In genomic region chr5:41857989-41858388, GRCh38 we compare ENCODE assay signal across 35 cellular contexts.
"Had no signal": no experiment of that assay in that cellular context is flagged by ENCODE, and none has a peak within 500 bp of the region (broad histone marks: within the 10 kb centered on the region; RNA-seq: fewer than 3 reads in every experiment).

No MANE protein-coding gene starts in this region.

- H3K4me3 Mint-ChIP-seq: activated CD4-positive, alpha-beta memory T cell treated with anti-CD3 and anti-CD28 coated beads, Interleukin-2, amount 10 ng/mL, durations not matched to agents 7 days and 5 days; activated CD4-positive, alpha-beta T cell treated with anti-CD3 and anti-CD28 coated beads, Interleukin-2, amount 10 ng/mL, durations not matched to agents 7 days and 5 days; activated CD8-positive, alpha-beta memory T cell treated with anti-CD3 and anti-CD28 coated beads, Interleukin-2, amount 10 ng/mL, durations not matched to agents 7 days and 5 days; brain; nephron progenitor cell; stimulated activated memory B cell treated with anti-CD40 and anti-IgM and Interleukin-4, amounts not matched to agents 10 μg/mL and 1 μg/mL and 100 μg/mL, for 72 hours; T-helper 1 cell treated with Interleukin-12 subunit alpha and Interleukin-12 subunit beta and Interleukin-4 antibody, amounts not matched to agents 30 μg/mL and 1 μg/mL, for 36 hours had no signal

- H3K27ac ChIP-seq: cardiac muscle cell, colonic mucosa, dorsolateral prefrontal cortex, neutrophil, ovary, right atrium auricular region, suprapubic skin, tibial artery, WERI-Rb-1 had no signal

- DNase-seq: activated CD4-positive, alpha-beta memory T cell treated with anti-CD3 and anti-CD28 coated beads, Interleukin-2, amount 10 ng/mL, durations not matched to agents 7 days and 5 days; activated CD4-positive, alpha-beta T cell treated with anti-CD3 and anti-CD28 coated beads, Interleukin-2, amount 10 ng/mL, durations not matched to agents 7 days and 5 days; activated CD8-positive, alpha-beta memory T cell treated with anti-CD3 and anti-CD28 coated beads, Interleukin-2, amount 10 ng/mL, durations not matched to agents 7 days and 5 days; activated gamma-delta T cell treated with Interleukin-2 at 50 U/mL for 16 hours; cerebellar nuclear complex; colonic mucosa; dorsolateral prefrontal cortex; effector memory CD4-positive, alpha-beta T cell; foreskin fibroblast; head of caudate nucleus; hippocampal formation; left cardiac atrium; left ventricle myocardium superior; mucosa of descending colon; nephron progenitor cell; ovary; stimulated activated CD4-positive, alpha-beta T cell treated with anti-CD3 and anti-CD28 coated beads, Interleukin-1b, Interleukin-23, amount 100 ng/mL, for 48 hours; stimulated activated CD4-positive, alpha-beta T cell treated with anti-CD3 and anti-CD28 coated beads, Interleukin-4, amount 100 ng/mL, for 4 hours; stimulated activated CD8-positive, alpha-beta memory T cell treated with anti-CD3 and anti-CD28 coated beads, Interleukin-4, amount 100 ng/mL, for 48 hours; SW 1271; T-helper 9 cell; tibial artery; WERI-Rb-1 had no signal

- H3K27ac Mint-ChIP-seq: activated CD4-positive, alpha-beta memory T cell treated with anti-CD3 and anti-CD28 coated beads, Interleukin-2, amount 10 ng/mL, durations not matched to agents 7 days and 5 days; activated CD4-positive, alpha-beta T cell treated with anti-CD3 and anti-CD28 coated beads, Interleukin-2, amount 10 ng/mL, durations not matched to agents 7 days and 5 days; activated CD8-positive, alpha-beta memory T cell treated with anti-CD3 and anti-CD28 coated beads, Interleukin-2, amount 10 ng/mL, durations not matched to agents 7 days and 5 days; activated naive CD4-positive, alpha-beta T cell treated with anti-CD3 and anti-CD28 coated beads, Interleukin-2, amount 50 U/mL, for 72 hours; brain; progenitor cell of endocrine pancreas; T-helper 1 cell treated with Interleukin-12 subunit alpha and Interleukin-12 subunit beta and Interleukin-4 antibody, amounts not matched to agents 30 μg/mL and 1 μg/mL, for 36 hours had no signal

- H3K4me1 Mint-ChIP-seq: brain; stimulated activated memory B cell treated with anti-CD40 and anti-IgM and Interleukin-4, amounts not matched to agents 10 μg/mL and 1 μg/mL and 100 μg/mL, for 72 hours had no signal

- H3K27me3 Mint-ChIP-seq: activated CD4-positive, alpha-beta memory T cell treated with anti-CD3 and anti-CD28 coated beads, Interleukin-2, amount 10 ng/mL, durations not matched to agents 7 days and 5 days; activated CD4-positive, alpha-beta T cell treated with anti-CD3 and anti-CD28 coated beads, Interleukin-2, amount 10 ng/mL, durations not matched to agents 7 days and 5 days; activated CD8-positive, alpha-beta memory T cell treated with anti-CD3 and anti-CD28 coated beads, Interleukin-2, amount 10 ng/mL, durations not matched to agents 7 days and 5 days; brain; progenitor cell of endocrine pancreas; stimulated activated memory B cell treated with anti-CD40 and anti-IgM and Interleukin-4, amounts not matched to agents 10 μg/mL and 1 μg/mL and 100 μg/mL, for 72 hours had no signal

- H3K27me3 ChIP-seq: ascending aorta, cardiac muscle cell, colonic mucosa, dorsolateral prefrontal cortex, neutrophil, ovary, right atrium auricular region, suprapubic skin, tibial artery had no signal

- H3K9me3 ChIP-seq: ascending aorta, colonic mucosa, mucosa of descending colon, neutrophil, ovary, right atrium auricular region, suprapubic skin, tibial artery had no signal

- H3K9me3 Mint-ChIP-seq: activated CD4-positive, alpha-beta memory T cell treated with anti-CD3 and anti-CD28 coated beads, Interleukin-2, amount 10 ng/mL, durations not matched to agents 7 days and 5 days; activated CD4-positive, alpha-beta T cell treated with anti-CD3 and anti-CD28 coated beads, Interleukin-2, amount 10 ng/mL, durations not matched to agents 7 days and 5 days; activated naive CD4-positive, alpha-beta T cell treated with anti-CD3 and anti-CD28 coated beads, Interleukin-2, amount 50 U/mL, for 72 hours; brain; nephron progenitor cell; stimulated activated memory B cell treated with anti-CD40 and anti-IgM and Interleukin-4, amounts not matched to agents 10 μg/mL and 1 μg/mL and 100 μg/mL, for 72 hours; T-helper 1 cell treated with Interleukin-12 subunit alpha and Interleukin-12 subunit beta and Interleukin-4 antibody, amounts not matched to agents 30 μg/mL and 1 μg/mL, for 36 hours had no signal

- FAIRE-seq: keratinocyte, TTC549 had no signal

- ATAC-seq: mucosa of descending colon; stimulated activated memory B cell treated with anti-CD40 and anti-IgM and Interleukin-4, amounts not matched to agents 10 μg/mL and 1 μg/mL and 100 μg/mL, for 72 hours had no signal
